Comparison of ENCODE assay signal across 1 cellular context in genomic region chr10:52486840-52487611, GRCh38.
A peak's percentile ranks its signal among the peaks of the same experiment; 100 is the strongest.
TF ChIP-seq lines count a peak whose summit lies in the region.

No MANE protein-coding gene starts in this region.

TF ChIP-seq in IMR-90, 13 proteins besides CTCF, POLR2A, EP300 and RAD21 (continued from another document):
- TF ChIP-seq USF2 (IDR thresholded peaks at IDR 0.05; ENCODE audit: low read depth, low read length) (peak; percentile 66), CEBPB (IDR thresholded peaks at IDR 0.05; ENCODE audit: low read depth, low read length) (peak; percentile 68), MXI1 (IDR thresholded peaks at IDR 0.05; ENCODE audit: borderline replicate concordance, low read depth, low read length) (no peak)
